In genomic region chr7:124031919-124032318, GRCh38 we compare ENCODE assay signal across 9 cellular contexts. TPM values are rescaled to one million over a fixed set of nuclear protein-coding genes. Genes with fewer than 3 reads are reported as not detected.
DNase-seq lines count a peak whose midpoint lies in the region; ATAC-seq and TF ChIP-seq lines count a peak whose summit lies in the region.
"Had no signal": no experiment of that assay in that cellular context is flagged by ENCODE, and none has a peak within 500 bp of the region (broad histone marks: within the 10 kb centered on the region; RNA-seq: fewer than 3 reads in every experiment).

No MANE protein-coding gene starts in this region.

- H3K9me3 Mint-ChIP-seq in activated naive CD8-positive, alpha-beta T cell treated with anti-CD3 and anti-CD28 coated beads, Interleukin-2, amount 10 ng/mL, durations not matched to agents 7 days and 5 days, result no peaks in the 10 kb centered on the region

- peaks cover 0 to 23% (median 9%) of the 10 kb centered on the region in 12 donors for H3K4me1 ChIP-seq in heart left ventricle
- peaks cover 14% of the 10 kb centered on the region for H3K4me1 ChIP-seq in lower lobe of right lung
- H3K4me1 ChIP-seq in upper lobe of left lung, result peaks cover 17 to 22% (median 19%) of the 10 kb centered on the region in 4 donors

- peaks cover 4% of the 10 kb centered on the region for H3K4me1 Mint-ChIP-seq in activated naive CD8-positive, alpha-beta T cell treated with anti-CD3 and anti-CD28 coated beads, Interleukin-2, amount 10 ng/mL, durations not matched to agents 7 days and 5 days

- H3K27me3 Mint-ChIP-seq in activated naive CD8-positive, alpha-beta T cell treated with anti-CD3 and anti-CD28 coated beads, Interleukin-2, amount 10 ng/mL, durations not matched to agents 7 days and 5 days, result peaks cover 50% of the 10 kb centered on the region

- TF ChIP-seq POLR2A in heart left ventricle (IDR thresholded peaks at IDR 0.05), result no peak
- TF ChIP-seq POLR2A in upper lobe of left lung (IDR thresholded peaks at IDR 0.05), result no peak

- H3K4me3 ChIP-seq in heart left ventricle (peak overlapping the region; percentile 24 to 60 (median 48)), lower lobe of right lung (peak overlapping the region; percentile 46), upper lobe of left lung (peak overlapping the region in 3 of 4 donors; percentile 39 to 50 (median 43))

- intact Hi-C loops in heart left ventricle (cut with DNase I) (no loop called here), Right ventricle myocardium superior (cut with DNase I) (no loop called here), lower lobe of right lung (cut with DNase I) (no loop called here)

- 2 to 6% (median 4%) methylated on average over 13 to 22 of the region's 22 CpGs for WGBS in heart left ventricle, 4 donors
- WGBS in upper lobe of left lung, 2 donors, result 3 to 5% methylated on average over 16 to 22 of the region's 22 CpGs

- POLR2A ChIA-PET in activated naive CD8-positive, alpha-beta T cell treated with anti-CD3 and anti-CD28 coated beads, Interleukin-2, amount 10 ng/mL, durations not matched to agents 7 days and 5 days (lab: Charles Lee), result no interaction called here

- no peaks in the 10 kb centered on the region for H3K36me3 Mint-ChIP-seq in activated naive CD8-positive, alpha-beta T cell treated with anti-CD3 and anti-CD28 coated beads, Interleukin-2, amount 10 ng/mL, durations not matched to agents 7 days and 5 days

- H3K27ac Mint-ChIP-seq in activated naive CD8-positive, alpha-beta T cell treated with anti-CD3 and anti-CD28 coated beads, Interleukin-2, amount 10 ng/mL, durations not matched to agents 7 days and 5 days, result no peak overlapping the region

- peaks cover 0 to 54% (median 25%) of the 10 kb centered on the region in 9 donors for H3K27me3 ChIP-seq in heart left ventricle
- peaks cover 37% of the 10 kb centered on the region for H3K27me3 ChIP-seq in lower lobe of right lung (ENCODE audit: low read depth)
- H3K27me3 ChIP-seq in upper lobe of left lung, result peaks cover 0 to 20% (median 9%) of the 10 kb centered on the region in 4 donors

- DNase-seq in heart left ventricle (no peak), Right ventricle myocardium superior (no peak), lower lobe of right lung (no peak), upper lobe of left lung (no peak), activated gamma-delta T cell treated with Interleukin-2 at 50 U/mL for 16 hours (no peak), foreskin melanocyte (no peak), kidney tubule cell (ENCODE audit: low spot score) (no peak)
- DNase-seq in activated naive CD8-positive, alpha-beta T cell treated with anti-CD3 and anti-CD28 coated beads, Interleukin-2, amount 10 ng/mL, durations not matched to agents 7 days and 5 days, result no peak

- ATAC-seq in heart left ventricle (no peak), Right ventricle myocardium superior (ENCODE audit: poor library complexity) (no peak), lower lobe of right lung (peak in 1 of 2 donors; percentile 11), upper lobe of left lung (ENCODE audit: low FRiP score in 2 of 2) (peak in 1 of 2 donors; percentile 9)
- ATAC-seq in activated naive CD8-positive, alpha-beta T cell treated with anti-CD3 and anti-CD28 coated beads, Interleukin-2, amount 10 ng/mL, durations not matched to agents 7 days and 5 days (ENCODE audit: low read depth), result no peak

- H3K36me3 ChIP-seq in heart left ventricle (no peaks in the 10 kb centered on the region), lower lobe of right lung (no peaks in the 10 kb centered on the region), upper lobe of left lung (no peaks in the 10 kb centered on the region)

- no peak overlapping the region for H3K27ac ChIP-seq in heart left ventricle
- no peak overlapping the region for H3K27ac ChIP-seq in lower lobe of right lung
- no peak overlapping the region for H3K27ac ChIP-seq in upper lobe of left lung

- H3K4me3 Mint-ChIP-seq in activated naive CD8-positive, alpha-beta T cell treated with anti-CD3 and anti-CD28 coated beads, Interleukin-2, amount 10 ng/mL, durations not matched to agents 7 days and 5 days, result peak overlapping the region; percentile 76

- TF ChIP-seq EP300 in upper lobe of left lung (IDR thresholded peaks at IDR 0.05), result no peak

- TF ChIP-seq CTCF in heart left ventricle (IDR thresholded peaks at IDR 0.05) (no peak), lower lobe of right lung (IDR thresholded peaks at IDR 0.05) (no peak), upper lobe of left lung (IDR thresholded peaks at IDR 0.05) (no peak)

- no peaks in the 10 kb centered on the region for H3K9me3 ChIP-seq in heart left ventricle
- no peaks in the 10 kb centered on the region for H3K9me3 ChIP-seq in lower lobe of right lung
- H3K9me3 ChIP-seq in upper lobe of left lung, result no peaks in the 10 kb centered on the region

RNA-seq across cellular contexts. Expression of gene TMEM229A, which starts 0.9 kb away (rescaled TPM):
- total RNA-seq in heart left ventricle (under 1 TPM in 1 of 9 donors, not detected in 8; 0.15 TPM), Right ventricle myocardium superior (not detected), lower lobe of right lung (not detected), upper lobe of left lung (under 1 TPM in 1 of 6 donors, not detected in 5; 0.14 TPM)
- polyA plus RNA-seq in heart left ventricle, result not detected
- not detected for total RNA-seq in activated naive CD8-positive, alpha-beta T cell treated with anti-CD3 and anti-CD28 coated beads, Interleukin-2, amount 10 ng/mL, durations not matched to agents 7 days and 5 days
- polyA plus RNA-seq: liver had no signal
